Comparison of ENCODE assay signal across 8 cellular contexts in genomic region chr19:13366529-13367143, GRCh38.
DNase-seq lines count a peak whose midpoint lies in the region; ATAC-seq and TF ChIP-seq lines count a peak whose summit lies in the region.

No MANE protein-coding gene starts in this region.

- DNase-seq in BE2C: no peak
- DNase-seq in HEK293T (ENCODE audit: extremely low spot score): peak; percentile 45
- DNase-seq in SK-N-MC (ENCODE audit: low read depth, low spot score): peak; percentile 2
- peak; percentile 22 for DNase-seq in glomerular visceral epithelial cell (ENCODE audit: extremely low spot score)
- no peak for DNase-seq in NCI-H345 (lab: John Stamatoyannopoulos, UW)
- no peak for DNase-seq in activated CD4-positive, alpha-beta T cell treated with anti-CD3 and anti-CD28 coated beads, Interleukin-2, amount 50 U/mL, for 1 hour

- H3K9me3 ChIP-seq in BE2C (no peaks in the 10 kb centered on the region), SK-N-MC (ENCODE audit: low read depth, low read length) (no peaks in the 10 kb centered on the region)

- CTCF ChIA-PET in HEK293T (lab: Yijun Ruan, JAX): interaction anchor here (0.7 kb wide), 1 partner anchor 125 kb away, joined by 4 read pairs; no protein-coding TSS in a partner anchor

- H3K27ac ChIP-seq in SK-N-MC: no peak overlapping the region

- POLR2A ChIA-PET in HEK293T (lab: Yijun Ruan, JAX): no interaction called here

- H3K4me3 ChIP-seq in BE2C (ENCODE audit: low read depth, low read length) (no peak overlapping the region), SK-N-MC (no peak overlapping the region)

- peaks cover under 1% of the 10 kb centered on the region for H3K27me3 ChIP-seq in BE2C

- H3K4me1 ChIP-seq in BE2C: no peaks in the 10 kb centered on the region

- ATAC-seq in HG03097 (IDR thresholded peaks at IDR 0.05; ENCODE audit: low FRiP score, unreplicated experiment) (no peak), HG03520 (IDR thresholded peaks at IDR 0.05; ENCODE audit: unreplicated experiment) (no peak)

- H3K36me3 ChIP-seq in BE2C: no peaks in the 10 kb centered on the region
- no peaks in the 10 kb centered on the region for H3K36me3 ChIP-seq in SK-N-MC (ENCODE audit: insufficient read depth, low read length)

- no peak overlapping the region for H3K9ac ChIP-seq in SK-N-MC (ENCODE audit: insufficient read length)

- peak; percentile 69 for TF ChIP-seq CTCF in BE2C (IDR thresholded peaks at IDR 0.05; ENCODE audit: low read depth, low read length)

TF ChIP-seq in HEK293T, 16 proteins besides CTCF, POLR2A, EP300 and RAD21:
- TF ChIP-seq BHLHE40 (IDR thresholded peaks at IDR 0.05; ENCODE audit: borderline replicate concordance) (no peak), FOXK2 (IDR thresholded peaks at IDR 0.05) (no peak), ARNT (IDR thresholded peaks at IDR 0.05) (no peak), ELF4 (IDR thresholded peaks at IDR 0.05) (no peak), CTBP1 (IDR thresholded peaks at IDR 0.05; ENCODE audit: borderline replicate concordance) (no peak), LEF1 (IDR thresholded peaks at IDR 0.05; ENCODE audit: borderline replicate concordance) (no peak), NFRKB (IDR thresholded peaks at IDR 0.05) (no peak)

Comparison
In these comparisons a context has a peak if more than half of its experiments do, and no peak if none do; other contexts are left out.
1. DNase-seq: peak in HEK293T (single experiment), SK-N-MC (single experiment) and glomerular visceral epithelial cell (single experiment); none in BE2C (single experiment), NCI-H345 (single experiment) and activated CD4-positive, alpha-beta T cell treated with anti-CD3 and anti-CD28 coated beads, Interleukin-2, amount 50 U/mL, for 1 hour (single experiment).